16 cellular contexts compared by ENCODE assay signal in the genomic region with DNA sequence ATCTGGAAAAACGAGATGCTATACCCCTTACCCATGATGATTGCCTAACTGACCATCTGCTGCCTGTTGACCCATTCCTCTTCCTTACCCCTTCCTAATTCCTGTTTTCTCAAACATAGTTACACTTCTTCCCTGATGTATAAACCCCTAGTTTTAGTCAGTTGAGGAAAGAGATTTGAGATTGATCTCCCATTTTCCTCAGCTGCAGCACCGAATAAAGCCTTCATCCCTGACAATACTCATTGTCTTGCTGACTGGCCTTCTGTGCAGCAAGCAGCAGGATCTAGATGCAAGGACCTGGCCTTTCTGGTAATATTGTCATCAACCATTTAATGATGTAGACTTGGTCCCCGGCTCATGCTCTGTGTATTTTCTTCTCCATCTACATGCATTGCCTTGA. TPM values are rescaled to one million over a fixed set of nuclear protein-coding genes. Genes with fewer than 3 reads are reported as not detected.
DNase-seq lines count a peak whose midpoint lies in the region; ATAC-seq, FAIRE-seq and TF ChIP-seq lines count a peak whose summit lies in the region.
"Had no signal": no experiment of that assay in that cellular context is flagged by ENCODE, and none has a peak within 500 bp of the region (broad histone marks: within the 10 kb centered on the region; RNA-seq: fewer than 3 reads in every experiment).

No MANE protein-coding gene starts in this region.

- ATAC-seq in HepG2 (no peak), right lobe of liver (no peak), WTC11 (no peak), aorta (ENCODE audit: low FRiP score) (no peak)

- TF ChIP-seq RAD21 in HepG2 (CRISPR knock-in tag; IDR thresholded peaks at IDR 0.05), result no peak

- intact Hi-C loops in HepG2 (cut with micrococcal nuclease; ENCODE audit: unreplicated experiment) (no loop called here), right lobe of liver (cut with DNase I) (no loop called here), aorta (cut with DNase I) (no loop called here)

- H2AFZ ChIP-seq in HepG2 (ENCODE audit: low read length), result no peak overlapping the region

- TF ChIP-seq POLR2A in HepG2 (IDR thresholded peaks at IDR 0.05; ENCODE audit: insufficient read depth in 1 of 2, low read depth in 2 of 2, low read length in 2 of 2), result no peak
- no peak for TF ChIP-seq POLR2A in right lobe of liver (IDR thresholded peaks at IDR 0.05)
- no peak for TF ChIP-seq POLR2A in H54 (IDR thresholded peaks at IDR 0.05; ENCODE audit: low read depth, low read length)

- no peaks in the 10 kb centered on the region; a peak in 1 of 5 replicates for H3K27me3 ChIP-seq in HepG2 (ENCODE audit: control insufficient read depth in 1 of 2, insufficient read depth in 2 of 2, low read length in 2 of 2)
- H3K27me3 ChIP-seq in right lobe of liver, result no peaks in the 10 kb centered on the region
- H3K27me3 ChIP-seq in iPS-20b (ENCODE audit: insufficient read depth, low read length), result no peaks in the 10 kb centered on the region
- no peaks in the 10 kb centered on the region for H3K27me3 ChIP-seq in aorta (ENCODE audit: control insufficient read depth in 1 of 2, insufficient read depth in 2 of 2, low read length in 1 of 2)
- H3K27me3 ChIP-seq: BE2C, cardiac muscle cell had no signal

- FAIRE-seq in HepG2 (lab: Jason Lieb, UNC) (no peak), H54 (lab: Jason Lieb, UNC) (no peak), urothelium cell line (lab: Jason Lieb, UNC) (no peak)
- FAIRE-seq: small intestine had no signal

- H3K4me1 ChIP-seq in HepG2 (ENCODE audit: insufficient read depth, low read length), result peaks cover 22% of the 10 kb centered on the region
- H3K4me1 ChIP-seq in right lobe of liver, result peaks cover 0 to 11% (median 0%) of the 10 kb centered on the region in 4 donors
- no peaks in the 10 kb centered on the region for H3K4me1 ChIP-seq in iPS-20b (ENCODE audit: insufficient read depth, low read length)
- peaks cover 0 to 5% of the 10 kb centered on the region in 2 donors for H3K4me1 ChIP-seq in aorta (ENCODE audit: control insufficient read depth in 1 of 2, insufficient read depth in 2 of 2, low read length in 2 of 2)

- H3K27me3 Mint-ChIP-seq in WTC11 (ENCODE audit: low read depth), result peaks cover 27% of the 10 kb centered on the region

- CTCF ChIA-PET in HepG2 (lab: Yijun Ruan, JAX; ENCODE audit: low intra/inter-chr PET ratio, low total read pairs) (no interaction called here), WTC11 (lab: Charles Lee) (no interaction called here)

- H4K20me1 ChIP-seq in HepG2 (ENCODE audit: insufficient read depth, low read length), result peaks cover 5% of the 10 kb centered on the region; the same call in 1 of the 2 replicates

- peaks cover 20% of the 10 kb centered on the region for H3K79me2 ChIP-seq in HepG2 (ENCODE audit: insufficient read depth, low read length)

- H3K9ac ChIP-seq in HepG2 (ENCODE audit: insufficient read depth, low read depth, low read length) (no peak overlapping the region), iPS-20b (ENCODE audit: low read depth, low read length) (no peak overlapping the region)

- H3K4me1 Mint-ChIP-seq in WTC11, result peaks cover 13% of the 10 kb centered on the region

- H3K4me3 Mint-ChIP-seq in WTC11, result peak overlapping the region; percentile 93

- H3K4me3 ChIP-seq in HepG2 (replicated peaks in 1 of 3; ENCODE audit: insufficient read depth in 1 of 3, low read depth in 2 of 3, low read length in 3 of 3), result no peak overlapping the region
- H3K4me3 ChIP-seq in right lobe of liver, result peak overlapping the region in 1 of 3 donors; percentile 97
- peak overlapping the region; percentile 80; the same call in 1 of the 2 replicates for H3K4me3 ChIP-seq in iPS-20b (ENCODE audit: low read length)
- H3K4me3 ChIP-seq in aorta (ENCODE audit: low read length in 2 of 2), result peak overlapping the region in 1 of 2 donors; percentile 83

- peaks cover 54% of the 10 kb centered on the region for H3K36me3 Mint-ChIP-seq in WTC11

- H3K9me3 ChIP-seq in HepG2 (ENCODE audit: low read length) (peaks cover 19% of the 10 kb centered on the region), right lobe of liver (no peaks in the 10 kb centered on the region), iPS-20b (ENCODE audit: insufficient read depth, low read depth, low read length) (peaks cover 51% of the 10 kb centered on the region), aorta (ENCODE audit: control insufficient read depth, low read length) (no peaks in the 10 kb centered on the region)

- in situ Hi-C loops in HepG2 (cut with HindIII; ENCODE audit: extremely low pct_ligation_motif_present, low pct_unique_long_range_greater_than_20kb), result no loop called here

- POLR2A ChIA-PET in HepG2 (lab: Yijun Ruan, JAX) (interaction anchor here (1.3 kb wide), 1 partner anchor 15 kb away, joined by 4 read pairs; no protein-coding TSS in a partner anchor), WTC11 (lab: Charles Lee) (no interaction called here)

- H3K4me2 ChIP-seq in HepG2 (ENCODE audit: low read depth, low read length), result no peak overlapping the region

- peaks cover 46% of the 10 kb centered on the region for H3K9me3 Mint-ChIP-seq in WTC11

- H3K27ac ChIP-seq in HepG2 (ENCODE audit: extremely low read length, insufficient read depth, low read length), result no peak overlapping the region
- no peak overlapping the region for H3K27ac ChIP-seq in right lobe of liver
- no peak overlapping the region for H3K27ac ChIP-seq in iPS-20b (ENCODE audit: low read length)
- no peak overlapping the region for H3K27ac ChIP-seq in aorta (ENCODE audit: low read depth in 1 of 2, low read length in 2 of 2)

- TF ChIP-seq EP300 in HepG2 (IDR thresholded peaks at IDR 0.05; ENCODE audit: low read depth in 2 of 2, low read length in 2 of 2), result no peak
- TF ChIP-seq EP300 in HepG2 (CRISPR knock-in tag; IDR thresholded peaks at IDR 0.05; ENCODE audit: borderline replicate concordance), result no peak

- no TSS peak for BruUV-seq in HepG2 (replicated peaks; lab: Mats Ljungman, UMichigan)

- H3K36me3 ChIP-seq in HepG2 (replicated peaks in 1 of 2; ENCODE audit: control insufficient read depth in 1 of 2, insufficient read depth in 2 of 2, low read length in 2 of 2), result peaks cover 6 to 22% of the 10 kb centered on the region in 2 experiments; a peak in 4 of 5 replicates
- peaks cover 0 to 18% (median 12%) of the 10 kb centered on the region in 4 donors for H3K36me3 ChIP-seq in right lobe of liver
- H3K36me3 ChIP-seq in iPS-20b (ENCODE audit: insufficient read depth, low read depth, low read length), result peaks cover 24% of the 10 kb centered on the region
- H3K36me3 ChIP-seq in aorta (ENCODE audit: control insufficient read depth in 1 of 2, insufficient read depth in 2 of 2, low read length in 1 of 2), result peaks cover 0 to 5% of the 10 kb centered on the region in 2 donors

- WGBS in HepG2 (ENCODE audit: low lambda C conversion rate), result 50% methylated on average over 3 of the region's 3 CpGs
- 67% methylated on average over 3 of the region's 3 CpGs for WGBS in right lobe of liver (ENCODE audit: insufficient coverage, low coverage, low lambda C conversion rate, missing lambda C conversion rate)
- 93 to 94% methylated on average over 3 of the region's 3 CpGs for WGBS in aorta, 2 donors

- no peak for DNase-seq in HepG2 (ENCODE audit: low spot score)
- DNase-seq in right lobe of liver, result no peak
- no peak for DNase-seq in WTC11 (ENCODE audit: low spot score)
- no peak for DNase-seq in H54 (ENCODE audit: insufficient read length, low spot score)
- DNase-seq in aorta, result no peak
- no peak for DNase-seq in T1000 (lab: John Stamatoyannopoulos, UW)
- no peak for DNase-seq in urothelium cell line (ENCODE audit: low spot score)
- DNase-seq: BE2C, erythroblast, midbrain, NCI-H1436 treated with DMSO at 0.1 percent for 48 hours, NCI-H748 treated with DMSO at 0.1 percent for 48 hours, SK-N-SH, small intestine had no signal

- no peak overlapping the region for H3K27ac Mint-ChIP-seq in WTC11

- TF ChIP-seq CTCF in HepG2 (CRISPR knock-in tag; IDR thresholded peaks at IDR 0.05) (no peak), right lobe of liver (IDR thresholded peaks at IDR 0.05) (no peak), WTC11 (IDR thresholded peaks at IDR 0.05) (no peak)

RNA-seq across cellular contexts. Expression of a gene that starts 1.0 kb away (rescaled TPM):
- total RNA-seq in HepG2 (2016; rRNA removed; fragmentation: Illumina TruSeq; extraction: Trizol) (17.6 and 24.7 TPM in 2 replicates), right lobe of liver (10 to 100 TPM in 5 of 6 experiments, 1 to 10 TPM in 1; 9.9 to 14.4 (median 12.1) TPM), WTC11 (2021) (24.0 to 27.0 TPM (median 26.6 TPM) in 3 replicates), aorta (10 to 100 TPM; 44.4 to 48.8 TPM)
- 1.1 and 1.3 TPM in 2 replicates for total RNA-seq in HepG2 (2016; cell fraction: cytosol; rRNA removed; fragmentation: Illumina TruSeq; extraction: Trizol; ENCODE audit: low read depth)
- total RNA-seq in HepG2 (2016; cell fraction: insoluble cytoplasmic fraction; rRNA removed; fragmentation: Illumina TruSeq; extraction: Trizol), result 17.5 and 24.6 TPM in 2 replicates
- total RNA-seq in HepG2 (2016; cell fraction: membrane; rRNA removed; fragmentation: Illumina TruSeq; extraction: Trizol), result 4.2 and 5.9 TPM in 2 replicates
- total RNA-seq in HepG2 (2016; cell fraction: nucleus; rRNA removed; fragmentation: Illumina TruSeq; extraction: Trizol), result 17.5 and 18.4 TPM in 2 replicates
- polyA plus RNA-seq in HepG2 (2011; rRNA removed) (3.5 and 4.0 TPM in 2 replicates), aorta (1 to 10 TPM; 1.6 to 6.6 TPM)
- 1.8 and 2.3 TPM in 2 replicates for polyA plus RNA-seq in HepG2 (2011; cell fraction: cytosol; rRNA removed)
- 6.8 and 8.0 TPM in 2 replicates for polyA plus RNA-seq in HepG2 (2011; cell fraction: nucleus; rRNA removed)
- polyA plus RNA-seq in HepG2 (2012), result 2.6 and 3.2 TPM in 2 replicates
- 0.29 and 0.55 TPM in 2 replicates for polyA plus RNA-seq in HepG2 (2016; cell fraction: cytosol; fragmentation: Illumina TruSeq; extraction: Trizol; ENCODE audit: low read depth)
- polyA plus RNA-seq in HepG2 (2016; cell fraction: insoluble cytoplasmic fraction; fragmentation: Illumina TruSeq; extraction: Trizol; ENCODE audit: low read depth), result 4.7 TPM in 2 replicates
- polyA plus RNA-seq in HepG2 (2016; cell fraction: membrane; fragmentation: Illumina TruSeq; extraction: Trizol; ENCODE audit: low read depth), result 0.55 and 0.76 TPM in 2 replicates
- polyA plus RNA-seq in HepG2 (2016; cell fraction: nucleus; fragmentation: Illumina TruSeq; extraction: Trizol; ENCODE audit: insufficient read depth, low read depth), result 6.5 and 7.2 TPM in 2 replicates
- polyA minus RNA-seq in HepG2 (2011; rRNA and poly(A)+ RNA removed; ENCODE audit: low replicate concordance), result 9.6 and 31.4 TPM in 2 replicates
- 13.3 and 16.3 TPM in 2 replicates for polyA minus RNA-seq in HepG2 (2011; cell fraction: cytosol; rRNA and poly(A)+ RNA removed)
- 17.3 and 23.4 TPM in 2 replicates for polyA minus RNA-seq in HepG2 (2011; cell fraction: nucleus; rRNA and poly(A)+ RNA removed)

RNA-seq across cellular contexts. Expression of a gene that starts 23.0 kb away (rescaled TPM):
- not detected in 2 replicates for total RNA-seq in HepG2 (2016; rRNA removed; fragmentation: Illumina TruSeq; extraction: Trizol)
- not detected in 2 replicates for total RNA-seq in HepG2 (2016; cell fraction: cytosol; rRNA removed; fragmentation: Illumina TruSeq; extraction: Trizol; ENCODE audit: low read depth)
- total RNA-seq in HepG2 (2016; cell fraction: insoluble cytoplasmic fraction; rRNA removed; fragmentation: Illumina TruSeq; extraction: Trizol), result not detected in 2 replicates
- total RNA-seq in HepG2 (2016; cell fraction: membrane; rRNA removed; fragmentation: Illumina TruSeq; extraction: Trizol), result not detected in 2 replicates
- not detected in 2 replicates for total RNA-seq in HepG2 (2016; cell fraction: nucleus; rRNA removed; fragmentation: Illumina TruSeq; extraction: Trizol)
- polyA plus RNA-seq in HepG2 (2011; rRNA removed), result not detected in 2 replicates
- not detected in 2 replicates for polyA plus RNA-seq in HepG2 (2011; cell fraction: cytosol; rRNA removed)
- not detected in 2 replicates for polyA plus RNA-seq in HepG2 (2011; cell fraction: nucleus; rRNA removed)
- polyA plus RNA-seq in HepG2 (2012), result not detected in 2 replicates
- not detected in 2 replicates for polyA plus RNA-seq in HepG2 (2016; cell fraction: cytosol; fragmentation: Illumina TruSeq; extraction: Trizol; ENCODE audit: low read depth)
- not detected in 2 replicates for polyA plus RNA-seq in HepG2 (2016; cell fraction: insoluble cytoplasmic fraction; fragmentation: Illumina TruSeq; extraction: Trizol; ENCODE audit: low read depth)
- not detected in 2 replicates for polyA plus RNA-seq in HepG2 (2016; cell fraction: membrane; fragmentation: Illumina TruSeq; extraction: Trizol; ENCODE audit: low read depth)
- not detected in 2 replicates for polyA plus RNA-seq in HepG2 (2016; cell fraction: nucleus; fragmentation: Illumina TruSeq; extraction: Trizol; ENCODE audit: insufficient read depth, low read depth)
- polyA minus RNA-seq in HepG2 (2011; rRNA and poly(A)+ RNA removed; ENCODE audit: low replicate concordance), result not detected in 2 replicates
- not detected in 2 replicates for polyA minus RNA-seq in HepG2 (2011; cell fraction: cytosol; rRNA and poly(A)+ RNA removed)
- polyA minus RNA-seq in HepG2 (2011; cell fraction: nucleus; rRNA and poly(A)+ RNA removed), result not detected in 2 replicates
- total RNA-seq in right lobe of liver, result not detected
- not detected in 3 replicates for total RNA-seq in WTC11 (2021)
- total RNA-seq in aorta, result under 1 TPM in 1 of 2 donors, not detected in 1; 0.36 TPM
- polyA plus RNA-seq in aorta, result not detected
- total RNA-seq: cardiac muscle cell had no signal
- polyA plus RNA-seq: cardiac muscle cell, SK-N-SH, small intestine had no signal

RNA-seq across cellular contexts. Expression of a gene that starts 40.5 kb away (rescaled TPM):
- 0.46 TPM in 1 of 2 replicates, not detected in the other for total RNA-seq in HepG2 (2016; rRNA removed; fragmentation: Illumina TruSeq; extraction: Trizol)
- 0.35 TPM in 1 of 2 replicates, not detected in the other for total RNA-seq in HepG2 (2016; cell fraction: cytosol; rRNA removed; fragmentation: Illumina TruSeq; extraction: Trizol; ENCODE audit: low read depth)
- total RNA-seq in HepG2 (2016; cell fraction: insoluble cytoplasmic fraction; rRNA removed; fragmentation: Illumina TruSeq; extraction: Trizol), result 0.19 and 0.61 TPM in 2 replicates
- total RNA-seq in HepG2 (2016; cell fraction: membrane; rRNA removed; fragmentation: Illumina TruSeq; extraction: Trizol), result 0.34 TPM in 1 of 2 replicates, not detected in the other
- total RNA-seq in HepG2 (2016; cell fraction: nucleus; rRNA removed; fragmentation: Illumina TruSeq; extraction: Trizol), result not detected in 2 replicates
- polyA plus RNA-seq in HepG2 (2011; rRNA removed), result 0.65 and 0.86 TPM in 2 replicates
- 0.50 and 0.60 TPM in 2 replicates for polyA plus RNA-seq in HepG2 (2011; cell fraction: cytosol; rRNA removed)
- polyA plus RNA-seq in HepG2 (2011; cell fraction: nucleus; rRNA removed), result 0.87 and 1.6 TPM in 2 replicates
- 0.58 and 0.80 TPM in 2 replicates for polyA plus RNA-seq in HepG2 (2012)
- polyA plus RNA-seq in HepG2 (2016; cell fraction: cytosol; fragmentation: Illumina TruSeq; extraction: Trizol; ENCODE audit: low read depth), result 0.32 and 0.35 TPM in 2 replicates
- polyA plus RNA-seq in HepG2 (2016; cell fraction: insoluble cytoplasmic fraction; fragmentation: Illumina TruSeq; extraction: Trizol; ENCODE audit: low read depth), result 0.31 and 0.44 TPM in 2 replicates
- polyA plus RNA-seq in HepG2 (2016; cell fraction: membrane; fragmentation: Illumina TruSeq; extraction: Trizol; ENCODE audit: low read depth), result 0.26 and 0.43 TPM in 2 replicates
- 1.5 TPM in 1 of 2 replicates, not detected in the other for polyA plus RNA-seq in HepG2 (2016; cell fraction: nucleus; fragmentation: Illumina TruSeq; extraction: Trizol; ENCODE audit: insufficient read depth, low read depth)
- 0.14 and 0.68 TPM in 2 replicates for polyA minus RNA-seq in HepG2 (2011; rRNA and poly(A)+ RNA removed; ENCODE audit: low replicate concordance)
- polyA minus RNA-seq in HepG2 (2011; cell fraction: cytosol; rRNA and poly(A)+ RNA removed), result not detected in 2 replicates
- polyA minus RNA-seq in HepG2 (2011; cell fraction: nucleus; rRNA and poly(A)+ RNA removed), result 0.25 and 0.77 TPM in 2 replicates
- 1 to 10 TPM in 1 of 6 experiments, under 1 TPM in 3, not detected in 2; 0.53 to 1.1 (median 0.77) TPM for total RNA-seq in right lobe of liver
- total RNA-seq in WTC11 (2021), result 3.6 to 6.7 TPM (median 5.1 TPM) in 3 replicates
- total RNA-seq in aorta, result 1 to 10 TPM; 1.3 to 3.5 TPM
- polyA plus RNA-seq in aorta, result 1 to 10 TPM in 1 of 2 donors, under 1 TPM in 1; 0.63 to 2.9 TPM
- polyA plus RNA-seq: cardiac muscle cell had no signal

RNA-seq across cellular contexts. Expression of a gene that starts 45.3 kb away (rescaled TPM):
- not detected in 2 replicates for total RNA-seq in HepG2 (2016; rRNA removed; fragmentation: Illumina TruSeq; extraction: Trizol)
- not detected in 2 replicates for total RNA-seq in HepG2 (2016; cell fraction: cytosol; rRNA removed; fragmentation: Illumina TruSeq; extraction: Trizol; ENCODE audit: low read depth)
- not detected in 2 replicates for total RNA-seq in HepG2 (2016; cell fraction: insoluble cytoplasmic fraction; rRNA removed; fragmentation: Illumina TruSeq; extraction: Trizol)
- total RNA-seq in HepG2 (2016; cell fraction: membrane; rRNA removed; fragmentation: Illumina TruSeq; extraction: Trizol), result not detected in 2 replicates
- not detected in 2 replicates for total RNA-seq in HepG2 (2016; cell fraction: nucleus; rRNA removed; fragmentation: Illumina TruSeq; extraction: Trizol)
- not detected in 2 replicates for polyA plus RNA-seq in HepG2 (2011; rRNA removed)
- not detected in 2 replicates for polyA plus RNA-seq in HepG2 (2011; cell fraction: cytosol; rRNA removed)
- not detected in 2 replicates for polyA plus RNA-seq in HepG2 (2011; cell fraction: nucleus; rRNA removed)
- not detected in 2 replicates for polyA plus RNA-seq in HepG2 (2012)
- not detected in 2 replicates for polyA plus RNA-seq in HepG2 (2016; cell fraction: cytosol; fragmentation: Illumina TruSeq; extraction: Trizol; ENCODE audit: low read depth)
- not detected in 2 replicates for polyA plus RNA-seq in HepG2 (2016; cell fraction: insoluble cytoplasmic fraction; fragmentation: Illumina TruSeq; extraction: Trizol; ENCODE audit: low read depth)
- not detected in 2 replicates for polyA plus RNA-seq in HepG2 (2016; cell fraction: membrane; fragmentation: Illumina TruSeq; extraction: Trizol; ENCODE audit: low read depth)
- not detected in 2 replicates for polyA plus RNA-seq in HepG2 (2016; cell fraction: nucleus; fragmentation: Illumina TruSeq; extraction: Trizol; ENCODE audit: insufficient read depth, low read depth)
- polyA minus RNA-seq in HepG2 (2011; rRNA and poly(A)+ RNA removed; ENCODE audit: low replicate concordance), result not detected in 2 replicates
- not detected in 2 replicates for polyA minus RNA-seq in HepG2 (2011; cell fraction: cytosol; rRNA and poly(A)+ RNA removed)
- polyA minus RNA-seq in HepG2 (2011; cell fraction: nucleus; rRNA and poly(A)+ RNA removed), result not detected in 2 replicates
- not detected for total RNA-seq in right lobe of liver
- not detected in 3 replicates for total RNA-seq in WTC11 (2021)
- total RNA-seq in aorta, result not detected
- not detected for polyA plus RNA-seq in aorta
- total RNA-seq: cardiac muscle cell had no signal
- polyA plus RNA-seq: cardiac muscle cell, SK-N-SH, small intestine had no signal

RNA-seq across cellular contexts. Expression of a gene that starts 50.1 kb away (rescaled TPM):
- total RNA-seq in HepG2 (2016; rRNA removed; fragmentation: Illumina TruSeq; extraction: Trizol) (12.8 and 21.8 TPM in 2 replicates), right lobe of liver (1 to 10 TPM; 3.9 to 6.3 (median 5.5) TPM), WTC11 (2021) (16.1 to 18.2 TPM (median 17.9 TPM) in 3 replicates), aorta (10 to 100 TPM; 19.0 to 19.8 TPM)
- total RNA-seq in HepG2 (2016; cell fraction: cytosol; rRNA removed; fragmentation: Illumina TruSeq; extraction: Trizol; ENCODE audit: low read depth), result 0.40 and 1.3 TPM in 2 replicates
- total RNA-seq in HepG2 (2016; cell fraction: insoluble cytoplasmic fraction; rRNA removed; fragmentation: Illumina TruSeq; extraction: Trizol), result 12.7 and 22.7 TPM in 2 replicates
- total RNA-seq in HepG2 (2016; cell fraction: membrane; rRNA removed; fragmentation: Illumina TruSeq; extraction: Trizol), result 4.1 and 4.5 TPM in 2 replicates
- 13.3 and 15.8 TPM in 2 replicates for total RNA-seq in HepG2 (2016; cell fraction: nucleus; rRNA removed; fragmentation: Illumina TruSeq; extraction: Trizol)
- polyA plus RNA-seq in HepG2 (2011; rRNA removed) (5.1 and 5.5 TPM in 2 replicates), aorta (under 1 TPM; 0.38 to 0.41 TPM)
- polyA plus RNA-seq in HepG2 (2011; cell fraction: cytosol; rRNA removed), result 2.4 and 3.2 TPM in 2 replicates
- polyA plus RNA-seq in HepG2 (2011; cell fraction: nucleus; rRNA removed), result 3.4 and 5.3 TPM in 2 replicates
- 1.8 and 2.0 TPM in 2 replicates for polyA plus RNA-seq in HepG2 (2012)
- polyA plus RNA-seq in HepG2 (2016; cell fraction: cytosol; fragmentation: Illumina TruSeq; extraction: Trizol; ENCODE audit: low read depth), result 0.11 and 0.19 TPM in 2 replicates
- polyA plus RNA-seq in HepG2 (2016; cell fraction: insoluble cytoplasmic fraction; fragmentation: Illumina TruSeq; extraction: Trizol; ENCODE audit: low read depth), result 2.2 and 2.5 TPM in 2 replicates
- 0.24 and 0.31 TPM in 2 replicates for polyA plus RNA-seq in HepG2 (2016; cell fraction: membrane; fragmentation: Illumina TruSeq; extraction: Trizol; ENCODE audit: low read depth)
- 3.3 and 3.4 TPM in 2 replicates for polyA plus RNA-seq in HepG2 (2016; cell fraction: nucleus; fragmentation: Illumina TruSeq; extraction: Trizol; ENCODE audit: insufficient read depth, low read depth)
- 13.1 and 29.1 TPM in 2 replicates for polyA minus RNA-seq in HepG2 (2011; rRNA and poly(A)+ RNA removed; ENCODE audit: low replicate concordance)
- 23.1 and 27.6 TPM in 2 replicates for polyA minus RNA-seq in HepG2 (2011; cell fraction: cytosol; rRNA and poly(A)+ RNA removed)
- polyA minus RNA-seq in HepG2 (2011; cell fraction: nucleus; rRNA and poly(A)+ RNA removed), result 22.1 and 35.3 TPM in 2 replicates
